Comparison of ENCODE assay signal across 22 cellular contexts in genomic region chr2:198315791-198316190, GRCh38.
DNase-seq lines count a peak whose midpoint lies in the region; ATAC-seq and TF ChIP-seq lines count a peak whose summit lies in the region.
"Had no signal": no experiment of that assay in that cellular context is flagged by ENCODE, and none has a peak within 500 bp of the region (broad histone marks: within the 10 kb centered on the region; RNA-seq: fewer than 3 reads in every experiment).

No MANE protein-coding gene starts in this region.

- H3K4me1 Mint-ChIP-seq in T-cell = peaks cover 0 to 2% (median 0%) of the 10 kb centered on the region in 3 donors

- no peak overlapping the region for H3K4me3 ChIP-seq in BLaER1 treated with 17β-estradiol and CSF1 and Interleukin-3, amounts not matched to agents 10 nM and 100 nM
- no peak overlapping the region for H3K4me3 ChIP-seq in GM23248
- peak overlapping the region in 2 of 4 donors; percentile 16 to 34 for H3K4me3 ChIP-seq in transverse colon

- H3K4me2 ChIP-seq in BLaER1 treated with 17β-estradiol and CSF1 and Interleukin-3, amounts not matched to agents 10 nM and 100 nM = peak overlapping the region; percentile 4 to 62 (median 43); a peak in 20 of 22 replicates
- no peak overlapping the region for H3K4me2 ChIP-seq in GM23248 (ENCODE audit: unreplicated experiment)
- H3K4me2 ChIP-seq: SK-N-SH had no signal

- H3K9ac ChIP-seq in BLaER1 treated with 17β-estradiol and CSF1 and Interleukin-3, amounts not matched to agents 10 nM and 100 nM = no peak overlapping the region
- H3K9ac ChIP-seq in GM23248 = no peak overlapping the region
- H3K9ac ChIP-seq: SK-N-SH had no signal

- CTCF ChIA-PET in T-cell (lab: Charles Lee) = interaction anchor here (0.7 to 7.8 kb wide), 7 partner anchors 10 to 1425 kb away, joined by 3 to 55 read pairs (median 32); no protein-coding TSS in a partner anchor

- no peaks in the 10 kb centered on the region for H4K20me1 ChIP-seq in BLaER1 treated with 17β-estradiol and CSF1 and Interleukin-3, amounts not matched to agents 10 nM and 100 nM
- H4K20me1 ChIP-seq in GM23248 (ENCODE audit: insufficient read depth) = no peaks in the 10 kb centered on the region

- TF ChIP-seq POLR2A in transverse colon (IDR thresholded peaks at IDR 0.05) = no peak

- no peak overlapping the region for H3K27ac Mint-ChIP-seq in T-cell
- H3K27ac Mint-ChIP-seq: CD4-positive, alpha-beta T cell; H9; HFFc6 had no signal

- peaks cover 8 to 35% (median 20%) of the 10 kb centered on the region in 10 experiments; a peak in 19 of 20 replicates for H3K4me1 ChIP-seq in BLaER1 treated with 17β-estradiol and CSF1 and Interleukin-3, amounts not matched to agents 10 nM and 100 nM
- H3K4me1 ChIP-seq in GM23248 (ENCODE audit: insufficient read depth) (no peaks in the 10 kb centered on the region), transverse colon (peaks cover 0 to 55% (median 18%) of the 10 kb centered on the region in 4 donors)
- H3K4me1 ChIP-seq: BE2C had no signal

- H3K27me3 Mint-ChIP-seq in T-cell = peaks cover 27 to 42% of the 10 kb centered on the region in 2 donors

- intact Hi-C loops in transverse colon (cut with DNase I; ENCODE audit: low total_unique reads) = no loop called here

- H3K9me3 Mint-ChIP-seq in T-cell = no peaks in the 10 kb centered on the region
- H3K9me3 Mint-ChIP-seq: CD4-positive, alpha-beta T cell; H9; HFFc6 had no signal

- no peaks in the 10 kb centered on the region for H3K36me3 ChIP-seq in BLaER1 treated with 17β-estradiol and CSF1 and Interleukin-3, amounts not matched to agents 10 nM and 100 nM
- H3K36me3 ChIP-seq in GM23248 (ENCODE audit: low read depth) = no peaks in the 10 kb centered on the region
- no peaks in the 10 kb centered on the region for H3K36me3 ChIP-seq in transverse colon
- H3K36me3 ChIP-seq: BE2C had no signal

- H3K27me3 ChIP-seq in BLaER1 treated with 17β-estradiol and CSF1 and Interleukin-3, amounts not matched to agents 10 nM and 100 nM = peaks cover 0 to 45% (median 0%) of the 10 kb centered on the region in 11 experiments; a peak in 6 of 22 replicates
- H3K27me3 ChIP-seq in GM23248 (replicated peaks; ENCODE audit: insufficient read depth) (no peaks in the 10 kb centered on the region), transverse colon (no peaks in the 10 kb centered on the region)

- H3K27ac ChIP-seq in BLaER1 treated with 17β-estradiol and CSF1 and Interleukin-3, amounts not matched to agents 10 nM and 100 nM = peak overlapping the region in 2 of 11 experiments; percentile 0 to 39; a peak in 1 of 22 replicates
- H3K27ac ChIP-seq in GM23248 (no peak overlapping the region), transverse colon (peak overlapping the region; percentile 65 to 85 (median 78))

- peak overlapping the region; percentile 33; the same call in 1 of the 2 replicates for H2AFZ ChIP-seq in GM23248

- no peaks in the 10 kb centered on the region for H3K79me2 ChIP-seq in GM23248 (ENCODE audit: insufficient read depth)

- TF ChIP-seq CTCF in transverse colon (IDR thresholded peaks at IDR 0.05) = no peak

- H3K36me3 Mint-ChIP-seq in T-cell = no peaks in the 10 kb centered on the region

- TF ChIP-seq EP300 in transverse colon (IDR thresholded peaks at IDR 0.05; ENCODE audit: low read depth) = no peak

- POLR2A ChIA-PET in T-cell (lab: Charles Lee) = no interaction called here

- DNase-seq in GM23248 (no peak), fibroblast of gingiva (ENCODE audit: low read depth) (peak; percentile 42), transverse colon (no peak), dedifferentiated amniotic fluid mesenchymal stem cell (ENCODE audit: extremely low spot score) (no peak), T-cell (no peak), GM19238 (ENCODE audit: insufficient read length, low spot score) (no peak)
- DNase-seq: BE2C; CD4-positive, alpha-beta T cell; H9; HFFc6; Karpas-422; MV-4-11; NCI-H1105; NCI-H1436 treated with DMSO at 0.1 percent for 48 hours; NCI-H1930; NCI-H446 treated with DMSO at 0.1 percent for 48 hours; NCI-H526; PC-3; SK-N-SH; SW 1271 had no signal

- no peak overlapping the region for H3K4me3 Mint-ChIP-seq in T-cell
- H3K4me3 Mint-ChIP-seq: CD4-positive, alpha-beta T cell; H9; HFFc6 had no signal

- 56% methylated on average over 3 of the region's 3 CpGs for WGBS in GM23248 (ENCODE audit: low coverage in 1 of 2, low lambda C conversion rate in 2 of 2, missing lambda C conversion rate in 2 of 2), 2 experiments
- 28 to 33% methylated on average over 3 of the region's 3 CpGs for WGBS in transverse colon (ENCODE audit: low coverage in 1 of 2), 2 donors

- no peak for ATAC-seq in T-cell (replicated peaks in 1 of 4)
- ATAC-seq: HepG2, PC-3 had no signal

- no peaks in the 10 kb centered on the region for H3F3A ChIP-seq in GM23248 (ENCODE audit: insufficient read depth)

- no peaks in the 10 kb centered on the region for H3K9me2 ChIP-seq in GM23248 (ENCODE audit: insufficient read depth)
- H3K9me2 ChIP-seq: SK-N-SH had no signal

- no peaks in the 10 kb centered on the region; a peak in 1 of 22 replicates for H3K9me3 ChIP-seq in BLaER1 treated with 17β-estradiol and CSF1 and Interleukin-3, amounts not matched to agents 10 nM and 100 nM (replicated peaks in 1 of 11)
- H3K9me3 ChIP-seq in GM23248 (ENCODE audit: low read depth) (no peaks in the 10 kb centered on the region), transverse colon (no peaks in the 10 kb centered on the region)
- H3K9me3 ChIP-seq: BE2C, SK-N-SH had no signal

- in situ Hi-C loops in GM23248 (cut with MboI) = loop anchor here (10.0 to 25.0 kb wide), 2 partner anchors 1169 to 1422 kb away; no protein-coding TSS in a partner anchor
- in situ Hi-C loops in transverse colon (cut with MboI; ENCODE audit: low pct_ligation_motif_present in 1 of 4, low pct_unique_long_range_greater_than_20kb in 1 of 4, low sequenced_read_pairs in 3 of 4) = loop anchor here (5.0 to 25.0 kb wide), 7 partner anchors 459 to 1547 kb away; partner anchors contain the start of gene FTCDNL1 (in 1 of the 4)
